ENCODE assay signal across 8 cellular contexts in genomic region chr17:19363114-19363438, GRCh38. TPM values are rescaled to one million over a fixed set of nuclear protein-coding genes. Genes with fewer than 3 reads are reported as not detected.
DNase-seq lines count a peak whose midpoint lies in the region; ATAC-seq, FAIRE-seq and TF ChIP-seq lines count a peak whose summit lies in the region.

No MANE protein-coding gene starts in this region.

- TF ChIP-seq CTCF in A549 (IDR thresholded peaks at IDR 0.05) (no peak; the same call in 1 of the 3 replicates), bronchial epithelial cell (IDR thresholded peaks at IDR 0.05; ENCODE audit: insufficient read depth, low read length, severe bottlenecking) (no peak)

- ATAC-seq in A549 = no peak

- peak overlapping the region; percentile 26 to 93 (median 88) for H3K4me3 Mint-ChIP-seq in IgD-negative memory B cell

- H3K4me1 Mint-ChIP-seq in IgD-negative memory B cell = peaks cover 0 to 12% (median 11%) of the 10 kb centered on the region in 3 donors

- peak overlapping the region; percentile 94 to 96 for H3K27ac ChIP-seq in A549

- no peaks in the 10 kb centered on the region for H3K9me3 Mint-ChIP-seq in IgD-negative memory B cell

- H3K36me3 Mint-ChIP-seq in IgD-negative memory B cell = peaks cover 2% of the 10 kb centered on the region

- no peaks in the 10 kb centered on the region for H3K27me3 ChIP-seq in bronchial epithelial cell (ENCODE audit: control insufficient read depth, insufficient read depth, low read length)
- H3K27me3 ChIP-seq in mucosa of stomach (ENCODE audit: control insufficient read depth, insufficient read depth, low read length) = no peaks in the 10 kb centered on the region

- no peak for TF ChIP-seq POLR2A in A549 (IDR thresholded peaks at IDR 0.05; ENCODE audit: low read length)
- no peak for TF ChIP-seq POLR2A in erythroblast (IDR thresholded peaks at IDR 0.05; ENCODE audit: low read length)

- 33% methylated on average over 14 of the region's 14 CpGs for WGBS in A549 (ENCODE audit: missing lambda C conversion rate)

- H3K4me3 ChIP-seq in A549 (peak overlapping the region; percentile 82), bronchial epithelial cell (ENCODE audit: low read depth, low read length) (peak overlapping the region; percentile 76), mucosa of stomach (ENCODE audit: low read length) (peak overlapping the region; percentile 38)

- FAIRE-seq in A549 (lab: Jason Lieb, UNC) (no peak), bronchial epithelial cell (lab: Jason Lieb, UNC) (no peak)

- peaks cover 2% of the 10 kb centered on the region for H3K36me3 ChIP-seq in bronchial epithelial cell (ENCODE audit: control insufficient read depth, insufficient read depth, low read length)
- no peaks in the 10 kb centered on the region for H3K36me3 ChIP-seq in mucosa of stomach (ENCODE audit: control insufficient read depth, insufficient read depth, low read length)

- peak overlapping the region; percentile 80 to 96 (median 94) for H3K27ac Mint-ChIP-seq in IgD-negative memory B cell

- DNase-seq in A549 (ENCODE audit: low read depth in 1 of 2, low spot score in 1 of 2) (no peak), bronchial epithelial cell (ENCODE audit: low read depth) (no peak), MV-4-11 (lab: John Stamatoyannopoulos, UW) (no peak), NCI-H82 (lab: John Stamatoyannopoulos, UW) (no peak), NCI-H2107 treated with DMSO at 0.1 percent for 48 hours (lab: John Stamatoyannopoulos, UW; ENCODE audit: unreplicated experiment) (no peak), erythroblast (lab: John Stamatoyannopoulos, UW) (no peak)

- no peak overlapping the region for H3K9ac ChIP-seq in mucosa of stomach (ENCODE audit: low read length)

- POLR2A ChIA-PET in A549 (lab: Yijun Ruan, JAX) = interaction anchor here (0.8 to 2.0 kb wide), 10 partner anchors 9 to 399 kb away, joined by 3 to 32 read pairs (median 7); partner anchors contain the start of genes ALDH3A2 and MAPK7

- no peak; a peak in 2 of 5 replicates for TF ChIP-seq RAD21 in A549 (conservative IDR thresholded peaks at IDR 0.05 in 1 of 2, IDR thresholded peaks at IDR 0.05 in 1 of 2)

- no peak for TF ChIP-seq EP300 in A549 (IDR thresholded peaks at IDR 0.05)

- CTCF ChIA-PET in A549 (lab: Yijun Ruan, JAX) = interaction anchor here (0.6 to 14.6 kb wide), 100 partner anchors 9 to 753 kb away, joined by 3 to 362 read pairs (median 7); partner anchors contain the start of genes ALDH3A2, EPN2, MAPK7 and MFAP4

- peaks cover 17% of the 10 kb centered on the region; the same call in 2 of the 3 replicates for H3K4me1 ChIP-seq in A549
- peaks cover 7% of the 10 kb centered on the region for H3K4me1 ChIP-seq in mucosa of stomach (ENCODE audit: control insufficient read depth, insufficient read depth, low read length)

- H3K27me3 Mint-ChIP-seq in IgD-negative memory B cell = no peaks in the 10 kb centered on the region

- H3K4me2 ChIP-seq in A549 = peak overlapping the region; percentile 95

- no peaks in the 10 kb centered on the region for H3K9me3 ChIP-seq in A549
- no peaks in the 10 kb centered on the region for H3K9me3 ChIP-seq in mucosa of stomach (ENCODE audit: control insufficient read depth, low read length)

TF ChIP-seq in A549, 52 proteins besides CTCF, POLR2A, EP300 and RAD21:
- TF ChIP-seq HOXB13 (CRISPR knock-in tag; IDR thresholded peaks at IDR 0.05; ENCODE audit: low read depth) (no peak), TP53 (CRISPR knock-in tag; IDR thresholded peaks at IDR 0.05) (0 out of 2 replicates have a peak, but pooled peaks have one; percentile 50), HOXB5 (CRISPR knock-in tag; IDR thresholded peaks at IDR 0.05) (no peak), SREBF2 (IDR thresholded peaks at IDR 0.05) (no peak), NFE2L2 (conservative IDR thresholded peaks at IDR 0.05; ENCODE audit: low read length) (no peak), RFX5 (IDR thresholded peaks at IDR 0.05) (no peak), FOSL2 (IDR thresholded peaks at IDR 0.05) (no peak), FOSL2 (CRISPR knock-in tag; IDR thresholded peaks at IDR 0.05) (0 out of 2 replicates have a peak, but pooled peaks have one; percentile 1), BHLHE40 (IDR thresholded peaks at IDR 0.05; ENCODE audit: low read depth, low read length) (no peak), ATOH8 (CRISPR knock-in tag; IDR thresholded peaks at IDR 0.05; ENCODE audit: low read depth) (no peak), ZFP36 (IDR thresholded peaks at IDR 0.05; ENCODE audit: borderline replicate concordance, partially characterized antibody) (no peak), FOSB (CRISPR knock-in tag; IDR thresholded peaks at IDR 0.05) (no peak), ESRRA (IDR thresholded peaks at IDR 0.05; ENCODE audit: borderline replicate concordance, low read length) (no peak)
- TF ChIP-seq, protein P1, sequence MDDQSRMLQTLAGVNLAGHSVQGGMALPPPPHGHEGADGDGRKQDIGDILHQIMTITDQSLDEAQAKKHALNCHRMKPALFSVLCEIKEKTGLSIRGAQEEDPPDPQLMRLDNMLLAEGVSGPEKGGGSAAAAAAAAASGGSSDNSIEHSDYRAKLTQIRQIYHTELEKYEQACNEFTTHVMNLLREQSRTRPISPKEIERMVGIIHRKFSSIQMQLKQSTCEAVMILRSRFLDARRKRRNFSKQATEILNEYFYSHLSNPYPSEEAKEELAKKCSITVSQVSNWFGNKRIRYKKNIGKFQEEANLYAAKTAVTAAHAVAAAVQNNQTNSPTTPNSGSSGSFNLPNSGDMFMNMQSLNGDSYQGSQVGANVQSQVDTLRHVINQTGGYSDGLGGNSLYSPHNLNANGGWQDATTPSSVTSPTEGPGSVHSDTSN (IDR thresholded peaks at IDR 0.05) = peak; percentile 55; the same call in 1 of the 2 replicates
- TF ChIP-seq, protein P2, sequence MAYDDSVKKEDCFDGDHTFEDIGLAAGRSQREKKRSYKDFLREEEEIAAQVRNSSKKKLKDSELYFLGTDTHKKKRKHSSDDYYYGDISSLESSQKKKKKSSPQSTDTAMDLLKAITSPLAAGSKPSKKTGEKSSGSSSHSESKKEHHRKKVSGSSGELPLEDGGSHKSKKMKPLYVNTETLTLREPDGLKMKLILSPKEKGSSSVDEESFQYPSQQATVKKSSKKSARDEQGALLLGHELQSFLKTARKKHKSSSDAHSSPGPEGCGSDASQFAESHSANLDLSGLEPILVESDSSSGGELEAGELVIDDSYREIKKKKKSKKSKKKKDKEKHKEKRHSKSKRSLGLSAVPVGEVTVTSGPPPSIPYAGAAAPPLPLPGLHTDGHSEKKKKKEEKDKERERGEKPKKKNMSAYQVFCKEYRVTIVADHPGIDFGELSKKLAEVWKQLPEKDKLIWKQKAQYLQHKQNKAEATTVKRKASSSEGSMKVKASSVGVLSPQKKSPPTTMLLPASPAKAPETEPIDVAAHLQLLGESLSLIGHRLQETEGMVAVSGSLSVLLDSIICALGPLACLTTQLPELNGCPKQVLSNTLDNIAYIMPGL (CRISPR knock-in tag; IDR thresholded peaks at IDR 0.05; ENCODE audit: borderline replicate concordance) = no peak

RNA-seq across cellular contexts. Expression of gene B9D1, which starts 0.6 kb away (rescaled TPM):
- 60.6 and 65.6 TPM in 2 replicates for polyA plus RNA-seq in A549 (2011; rRNA removed)
- 101 and 112 TPM in 2 replicates for polyA plus RNA-seq in A549 (2012; cell fraction: cytosol; rRNA removed)
- polyA plus RNA-seq in A549 (2012; cell fraction: nucleus; rRNA removed) = 98.6 and 98.8 TPM in 2 replicates
- polyA plus RNA-seq in A549 (2017; fragmentation: RNase III; extraction: RNeasy Plus Mini Kit Qiagen cat#74134 plus additional on column Dnase treatment) = 47.6 to 59.4 TPM (median 48.2 TPM) in 3 replicates
- polyA minus RNA-seq in A549 (2011; rRNA and poly(A)+ RNA removed) = 80.8 and 98.0 TPM in 2 replicates
- polyA plus RNA-seq in IgD-negative memory B cell = 5.0 TPM
- total RNA-seq in bronchial epithelial cell = 12.4 and 28.0 TPM in 2 replicates

RNA-seq across cellular contexts. Expression of gene MAPK7, which starts 15.2 kb away (rescaled TPM):
- polyA plus RNA-seq in A549 (2011; rRNA removed) (7.2 and 10.4 TPM in 2 replicates), A549 (2017; fragmentation: RNase III; extraction: RNeasy Plus Mini Kit Qiagen cat#74134 plus additional on column Dnase treatment) (20.1 to 25.8 TPM (median 23.3 TPM) in 3 replicates), IgD-negative memory B cell (10.8 TPM)
- 23.8 and 28.0 TPM in 2 replicates for polyA plus RNA-seq in A549 (2012; cell fraction: cytosol; rRNA removed)
- 37.5 and 53.0 TPM in 2 replicates for polyA plus RNA-seq in A549 (2012; cell fraction: nucleus; rRNA removed)
- 32.7 and 43.8 TPM in 2 replicates for polyA minus RNA-seq in A549 (2011; rRNA and poly(A)+ RNA removed)
- 6.8 and 11.1 TPM in 2 replicates for total RNA-seq in bronchial epithelial cell

RNA-seq across cellular contexts. Expression of gene MFAP4, which starts 23.9 kb away (rescaled TPM):
- polyA plus RNA-seq in A549 (2011; rRNA removed) (not detected in 2 replicates), A549 (2017; fragmentation: RNase III; extraction: RNeasy Plus Mini Kit Qiagen cat#74134 plus additional on column Dnase treatment) (0.04 to 0.13 TPM (median 0.13 TPM) in 3 replicates), IgD-negative memory B cell (not detected)
- 0.08 TPM in 1 of 2 replicates, not detected in the other for polyA plus RNA-seq in A549 (2012; cell fraction: cytosol; rRNA removed)
- polyA plus RNA-seq in A549 (2012; cell fraction: nucleus; rRNA removed) = 0.04 and 0.09 TPM in 2 replicates
- polyA minus RNA-seq in A549 (2011; rRNA and poly(A)+ RNA removed) = not detected in 2 replicates
- total RNA-seq in bronchial epithelial cell = 0.26 TPM in 1 of 2 replicates, not detected in the other

RNA-seq across cellular contexts. Expression of gene RNF112, which starts 48.0 kb away (rescaled TPM):
- polyA plus RNA-seq in A549 (2011; rRNA removed) = 0.27 and 0.65 TPM in 2 replicates
- 0.15 and 0.21 TPM in 2 replicates for polyA plus RNA-seq in A549 (2012; cell fraction: cytosol; rRNA removed)
- polyA plus RNA-seq in A549 (2012; cell fraction: nucleus; rRNA removed) = 2.4 and 5.1 TPM in 2 replicates
- polyA plus RNA-seq in A549 (2017; fragmentation: RNase III; extraction: RNeasy Plus Mini Kit Qiagen cat#74134 plus additional on column Dnase treatment) = 0.66 to 2.7 TPM (median 1.4 TPM) in 3 replicates
- 0.17 TPM in 1 of 2 replicates, not detected in the other for polyA minus RNA-seq in A549 (2011; rRNA and poly(A)+ RNA removed)
- polyA plus RNA-seq in IgD-negative memory B cell = not detected
- 0.26 and 0.64 TPM in 2 replicates for total RNA-seq in bronchial epithelial cell
